8 cellular contexts compared by ENCODE assay signal in genomic region chr6:56902551-56903464, GRCh38. TPM values are rescaled to one million over a fixed set of nuclear protein-coding genes. Genes with fewer than 3 reads are reported as not detected.
DNase-seq lines count a peak whose midpoint lies in the region; ATAC-seq, FAIRE-seq and TF ChIP-seq lines count a peak whose summit lies in the region.

No MANE protein-coding gene starts in this region.

- CTCF ChIA-PET in activated CD8-positive, alpha-beta T cell treated with anti-CD3 and anti-CD28 coated beads for 36 hours (lab: Charles Lee): interaction anchor here (0.6 to 7.0 kb wide), 34 partner anchors 10 to 419 kb away, joined by 3 to 138 read pairs (median 4); partner anchors contain the start of genes BEND6, PRIM2 and RAB23
- CTCF ChIA-PET in activated CD8-positive, alpha-beta T cell treated with anti-CD3 and anti-CD28 coated beads, Interleukin-2, amount 10 ng/mL, durations not matched to agents 7 days and 5 days (lab: Charles Lee): interaction anchor here (0.8 to 5.7 kb wide), 26 partner anchors 9 to 421 kb away, joined by 3 to 113 read pairs (median 4); partner anchors contain the start of genes BAG2, KIAA1586, PRIM2 and RAB23

- no peaks in the 10 kb centered on the region for H3K36me3 ChIP-seq in small intestine (ENCODE audit: control insufficient read depth in 2 of 2, insufficient read depth in 2 of 2, low read length in 2 of 2)

- H3K4me3 ChIP-seq in NB4 (ENCODE audit: low read depth, low read length) (no peak overlapping the region), right cardiac atrium (ENCODE audit: low read length) (no peak overlapping the region), small intestine (ENCODE audit: low read depth in 1 of 2, low read length in 2 of 2) (no peak overlapping the region)

- H3K27ac ChIP-seq in right cardiac atrium (ENCODE audit: low read length): no peak overlapping the region
- H3K27ac ChIP-seq in small intestine (ENCODE audit: low read depth in 1 of 2, low read length in 1 of 2): no peak overlapping the region

- H3K27me3 ChIP-seq in right cardiac atrium (ENCODE audit: control insufficient read depth, insufficient read depth) (no peaks in the 10 kb centered on the region), small intestine (ENCODE audit: control insufficient read depth in 2 of 2, insufficient read depth in 2 of 2, low read length in 2 of 2) (no peaks in the 10 kb centered on the region)

- peak; percentile 62 for TF ChIP-seq CTCF in activated CD8-positive, alpha-beta T cell treated with anti-CD3 and anti-CD28 coated beads for 36 hours (IDR thresholded peaks at IDR 0.05)
- TF ChIP-seq CTCF in NB4 (IDR thresholded peaks at IDR 0.05; ENCODE audit: low read depth, low read length): peak; percentile 70

- H3K36me3 Mint-ChIP-seq in activated CD8-positive, alpha-beta T cell treated with anti-CD3 and anti-CD28 coated beads for 36 hours (ENCODE audit: low read depth): no peaks in the 10 kb centered on the region
- H3K36me3 Mint-ChIP-seq in activated CD8-positive, alpha-beta T cell treated with anti-CD3 and anti-CD28 coated beads, Interleukin-2, amount 10 ng/mL, durations not matched to agents 7 days and 5 days (ENCODE audit: low read depth): no peaks in the 10 kb centered on the region
- no peaks in the 10 kb centered on the region for H3K36me3 Mint-ChIP-seq in effector memory CD8-positive, alpha-beta T cell (ENCODE audit: insufficient read depth)

- H3K9me3 ChIP-seq in right cardiac atrium (ENCODE audit: control insufficient read depth, low read length) (no peaks in the 10 kb centered on the region), small intestine (ENCODE audit: control insufficient read depth, low read depth) (no peaks in the 10 kb centered on the region)

- ATAC-seq in activated CD8-positive, alpha-beta T cell treated with anti-CD3 and anti-CD28 coated beads for 36 hours: no peak
- no peak for ATAC-seq in activated CD8-positive, alpha-beta T cell treated with anti-CD3 and anti-CD28 coated beads, Interleukin-2, amount 10 ng/mL, durations not matched to agents 7 days and 5 days
- ATAC-seq in right cardiac atrium (peak; percentile 26 to 28), HG03196 (IDR thresholded peaks at IDR 0.05; ENCODE audit: unreplicated experiment) (no peak)
- ATAC-seq in effector memory CD8-positive, alpha-beta T cell (replicated peaks): no peak

- no peak for FAIRE-seq in small intestine (lab: Jason Lieb, UNC)

- no peaks in the 10 kb centered on the region for H3K9me3 Mint-ChIP-seq in activated CD8-positive, alpha-beta T cell treated with anti-CD3 and anti-CD28 coated beads for 36 hours
- H3K9me3 Mint-ChIP-seq in activated CD8-positive, alpha-beta T cell treated with anti-CD3 and anti-CD28 coated beads, Interleukin-2, amount 10 ng/mL, durations not matched to agents 7 days and 5 days (ENCODE audit: insufficient read depth): no peaks in the 10 kb centered on the region
- no peaks in the 10 kb centered on the region for H3K9me3 Mint-ChIP-seq in effector memory CD8-positive, alpha-beta T cell

- intact Hi-C loops in activated CD8-positive, alpha-beta T cell treated with anti-CD3 and anti-CD28 coated beads for 36 hours (cut with micrococcal nuclease): loop anchor here (2.0 kb wide), 1 partner anchor 414 kb away; the partner anchor contains the start of gene PRIM2
- intact Hi-C loops in right cardiac atrium (cut with DNase I): loop anchor here (5.0 to 10.0 kb wide), 5 partner anchors 119 to 419 kb away; partner anchors contain the start of gene PRIM2 (in 2 of the 4)

- H3K4me1 ChIP-seq in right cardiac atrium (ENCODE audit: control insufficient read depth, insufficient read depth, low read length): no peaks in the 10 kb centered on the region
- H3K4me1 ChIP-seq in small intestine (ENCODE audit: control insufficient read depth in 2 of 2, insufficient read depth in 1 of 2, low read depth in 1 of 2, low read length in 1 of 2): no peaks in the 10 kb centered on the region

- no peak overlapping the region for H3K27ac Mint-ChIP-seq in activated CD8-positive, alpha-beta T cell treated with anti-CD3 and anti-CD28 coated beads for 36 hours
- no peak overlapping the region for H3K27ac Mint-ChIP-seq in activated CD8-positive, alpha-beta T cell treated with anti-CD3 and anti-CD28 coated beads, Interleukin-2, amount 10 ng/mL, durations not matched to agents 7 days and 5 days
- H3K27ac Mint-ChIP-seq in effector memory CD8-positive, alpha-beta T cell: no peak overlapping the region

- peaks cover 4% of the 10 kb centered on the region for H3K27me3 Mint-ChIP-seq in activated CD8-positive, alpha-beta T cell treated with anti-CD3 and anti-CD28 coated beads for 36 hours
- H3K27me3 Mint-ChIP-seq in activated CD8-positive, alpha-beta T cell treated with anti-CD3 and anti-CD28 coated beads, Interleukin-2, amount 10 ng/mL, durations not matched to agents 7 days and 5 days (ENCODE audit: low read depth): peaks cover 16% of the 10 kb centered on the region
- H3K27me3 Mint-ChIP-seq in effector memory CD8-positive, alpha-beta T cell: peaks cover 34 to 40% of the 10 kb centered on the region in 2 donors

- no peak overlapping the region for H3K4me3 Mint-ChIP-seq in activated CD8-positive, alpha-beta T cell treated with anti-CD3 and anti-CD28 coated beads for 36 hours
- H3K4me3 Mint-ChIP-seq in activated CD8-positive, alpha-beta T cell treated with anti-CD3 and anti-CD28 coated beads, Interleukin-2, amount 10 ng/mL, durations not matched to agents 7 days and 5 days: no peak overlapping the region
- H3K4me3 Mint-ChIP-seq in effector memory CD8-positive, alpha-beta T cell: no peak overlapping the region

- H3K4me1 Mint-ChIP-seq in activated CD8-positive, alpha-beta T cell treated with anti-CD3 and anti-CD28 coated beads for 36 hours (ENCODE audit: low read depth): no peaks in the 10 kb centered on the region
- H3K4me1 Mint-ChIP-seq in activated CD8-positive, alpha-beta T cell treated with anti-CD3 and anti-CD28 coated beads, Interleukin-2, amount 10 ng/mL, durations not matched to agents 7 days and 5 days (ENCODE audit: low read depth): no peaks in the 10 kb centered on the region
- H3K4me1 Mint-ChIP-seq in effector memory CD8-positive, alpha-beta T cell (ENCODE audit: low read depth in 2 of 2): no peaks in the 10 kb centered on the region

- POLR2A ChIA-PET in activated CD8-positive, alpha-beta T cell treated with anti-CD3 and anti-CD28 coated beads for 36 hours (lab: Charles Lee): interaction anchor here (1.2 kb wide), 1 partner anchor 414 kb away, joined by 3 read pairs; the partner anchor contains the start of gene PRIM2
- POLR2A ChIA-PET in activated CD8-positive, alpha-beta T cell treated with anti-CD3 and anti-CD28 coated beads, Interleukin-2, amount 10 ng/mL, durations not matched to agents 7 days and 5 days (lab: Charles Lee): interaction anchor here (0.6 to 1.6 kb wide), 2 partner anchors 343 to 414 kb away, joined by 3 read pairs; partner anchors contain the start of gene PRIM2

- TF ChIP-seq POLR2A in NB4 (IDR thresholded peaks at IDR 0.05; ENCODE audit: extremely low read depth, insufficient read length): no peak

- no peak for DNase-seq in activated CD8-positive, alpha-beta T cell treated with anti-CD3 and anti-CD28 coated beads for 36 hours
- no peak for DNase-seq in activated CD8-positive, alpha-beta T cell treated with anti-CD3 and anti-CD28 coated beads, Interleukin-2, amount 10 ng/mL, durations not matched to agents 7 days and 5 days
- DNase-seq in NB4 (ENCODE audit: low read depth) (peak; percentile 59), amniotic epithelial cell (ENCODE audit: low read depth) (peak; percentile 79), right cardiac atrium (no peak), small intestine (peak; percentile 22)
- no peak for DNase-seq in effector memory CD8-positive, alpha-beta T cell

- WGBS in right cardiac atrium: 29% methylated on average over 9 of the region's 9 CpGs
- WGBS in small intestine, 3 donors: 32 to 34% (median 33%) methylated on average over 9 of the region's 9 CpGs

RNA-seq across cellular contexts. Expression of gene BEND6, which starts 52.1 kb away (rescaled TPM):
- not detected for total RNA-seq in activated CD8-positive, alpha-beta T cell treated with anti-CD3 and anti-CD28 coated beads for 36 hours
- total RNA-seq in activated CD8-positive, alpha-beta T cell treated with anti-CD3 and anti-CD28 coated beads, Interleukin-2, amount 10 ng/mL, durations not matched to agents 7 days and 5 days: not detected
- total RNA-seq in right cardiac atrium: 1 to 10 TPM; 1.1 to 2.4 (median 1.8) TPM
- polyA plus RNA-seq in right cardiac atrium: 0.70 TPM
- under 1 TPM in 2 of 3 donors, not detected in 1; 0.34 to 0.54 TPM for polyA plus RNA-seq in small intestine

Comparison
In these comparisons a context has a peak if more than half of its experiments do, and no peak if none do; other contexts are left out.
1. ATAC-seq: peak in right cardiac atrium (2 of 2); none in activated CD8-positive, alpha-beta T cell treated with anti-CD3 and anti-CD28 coated beads for 36 hours (single experiment), activated CD8-positive, alpha-beta T cell treated with anti-CD3 and anti-CD28 coated beads, Interleukin-2, amount 10 ng/mL, durations not matched to agents 7 days and 5 days (single experiment), effector memory CD8-positive, alpha-beta T cell (single experiment) and HG03196 (single experiment).
2. DNase-seq: peak in NB4 (single experiment), amniotic epithelial cell (single experiment) and small intestine (single experiment); none in activated CD8-positive, alpha-beta T cell treated with anti-CD3 and anti-CD28 coated beads for 36 hours (single experiment), activated CD8-positive, alpha-beta T cell treated with anti-CD3 and anti-CD28 coated beads, Interleukin-2, amount 10 ng/mL, durations not matched to agents 7 days and 5 days (single experiment), right cardiac atrium (0 of 3) and effector memory CD8-positive, alpha-beta T cell (0 of 3).